ENCODE assay signal across 8 cellular contexts in genomic region chr3:4824948-4825325, GRCh38.
DNase-seq lines count a peak whose midpoint lies in the region; ATAC-seq and TF ChIP-seq lines count a peak whose summit lies in the region.

No MANE protein-coding gene starts in this region.

- no peaks in the 10 kb centered on the region for H3K9me2 ChIP-seq in GM23338 (ENCODE audit: insufficient read depth)

- H3K27ac Mint-ChIP-seq in GM23338 (no peak overlapping the region), endodermal cell (no peak overlapping the region)

- H2AFZ ChIP-seq in GM23338 = no peak overlapping the region

- no peak overlapping the region for H3K4me2 ChIP-seq in GM23338

- no peak for ATAC-seq in GM23338

- H3K4me1 Mint-ChIP-seq in GM23338 (peaks cover 18% of the 10 kb centered on the region), endodermal cell (peaks cover 23% of the 10 kb centered on the region)

- H3K9ac ChIP-seq in endodermal cell (ENCODE audit: extremely low read depth, low read length, poor library complexity, severe bottlenecking) = no peak overlapping the region

- 22% methylated on average over 3 of the region's 3 CpGs for WGBS in esophagus muscularis mucosa
- WGBS in endodermal cell (ENCODE audit: insufficient coverage in 1 of 2, insufficient read length in 1 of 2), 2 experiments = 0 to 54% methylated on average over 1 to 3 of the region's 3 CpGs

- H3K27ac ChIP-seq in SJCRH30 (0 out of 2 replicates have a peak overlapping the region, but pooled peaks have one; percentile 5), esophagus muscularis mucosa (replicated peaks in 1 of 4) (peak overlapping the region; percentile 74 to 82 (median 80)), GM23338 (ENCODE audit: low read depth) (no peak overlapping the region), endodermal cell (ENCODE audit: low read depth, low read length) (no peak overlapping the region)

- H3K4me3 Mint-ChIP-seq in GM23338 (no peak overlapping the region), endodermal cell (no peak overlapping the region)

- H3K36me3 ChIP-seq in SJCRH30 (no peaks in the 10 kb centered on the region; the same call in 1 of the 2 replicates), esophagus muscularis mucosa (peaks cover 10 to 42% (median 23%) of the 10 kb centered on the region in 4 donors), GM23338 (ENCODE audit: insufficient read depth) (no peaks in the 10 kb centered on the region), endodermal cell (ENCODE audit: control insufficient read depth, insufficient read depth, low read length) (no peaks in the 10 kb centered on the region)

- H3F3A ChIP-seq in GM23338 (replicated peaks; ENCODE audit: low read depth) = no peaks in the 10 kb centered on the region

- H3K9me3 ChIP-seq in SJCRH30 (replicated peaks) (no peaks in the 10 kb centered on the region; the same call in 1 of the 2 replicates), esophagus muscularis mucosa (no peaks in the 10 kb centered on the region), endodermal cell (ENCODE audit: control insufficient read depth, low read length) (no peaks in the 10 kb centered on the region)

- H3K36me3 Mint-ChIP-seq in GM23338 (ENCODE audit: low read depth) (peaks cover 3% of the 10 kb centered on the region; the same call in 1 of the 3 replicates), endodermal cell (ENCODE audit: low read depth) (no peaks in the 10 kb centered on the region)

- H4K20me1 ChIP-seq in GM23338 (replicated peaks; ENCODE audit: insufficient read depth) = no peaks in the 10 kb centered on the region

- H3K9me3 Mint-ChIP-seq in GM23338 = no peaks in the 10 kb centered on the region
- H3K9me3 Mint-ChIP-seq in endodermal cell = no peaks in the 10 kb centered on the region

- H3K4me1 ChIP-seq in SJCRH30 = peaks cover 21% of the 10 kb centered on the region
- peaks cover 48 to 58% (median 56%) of the 10 kb centered on the region in 4 donors for H3K4me1 ChIP-seq in esophagus muscularis mucosa
- H3K4me1 ChIP-seq in GM23338 (ENCODE audit: insufficient read depth) = peaks cover 9% of the 10 kb centered on the region
- H3K4me1 ChIP-seq in endodermal cell (ENCODE audit: control insufficient read depth, insufficient read depth, low read length) = peaks cover 11% of the 10 kb centered on the region

- TF ChIP-seq CTCF in esophagus muscularis mucosa (IDR thresholded peaks at IDR 0.05) (no peak), GM23338 (conservative IDR thresholded peaks at IDR 0.05; ENCODE audit: low read depth in 2 of 2) (no peak), endodermal cell (conservative IDR thresholded peaks at IDR 0.05) (no peak)

- H3K27me3 Mint-ChIP-seq in GM23338 (ENCODE audit: insufficient read depth, low read depth, poor library complexity) (no peaks in the 10 kb centered on the region), endodermal cell (ENCODE audit: insufficient read depth) (peaks cover 80% of the 10 kb centered on the region)

- H3K4me3 ChIP-seq in SJCRH30 (no peak overlapping the region), esophagus muscularis mucosa (no peak overlapping the region), skeletal muscle cell (ENCODE audit: low read depth, low read length) (no peak overlapping the region), GM23338 (no peak overlapping the region), endodermal cell (ENCODE audit: low read length) (no peak overlapping the region)

- no peak for TF ChIP-seq POLR2A in esophagus muscularis mucosa (IDR thresholded peaks at IDR 0.05; ENCODE audit: low read depth)

- intact Hi-C loops in esophagus muscularis mucosa (cut with DNase I) (loop anchor here (5.0 kb wide), 2 partner anchors 152 to 202 kb away; partner anchors contain the start of gene BHLHE40), posterior vena cava (cut with DNase I) (loop anchor here in 1 of 2 donors (5.0 kb wide), 1 partner anchor 152 kb away; the partner anchor contains the start of gene BHLHE40)

- DNase-seq in GM04504 (ENCODE audit: low read depth) = peak; percentile 39
- DNase-seq in SJCRH30 = no peak
- DNase-seq in esophagus muscularis mucosa (ENCODE audit: extremely low spot score) = no peak
- DNase-seq in skeletal muscle cell (ENCODE audit: low read depth) = peak; percentile 55
- no peak for DNase-seq in GM23338 (ENCODE audit: low spot score)
- DNase-seq in endodermal cell = no peak
- no peak for DNase-seq in posterior vena cava (ENCODE audit: low spot score)
- no peak for DNase-seq in stimulated activated CD8-positive, alpha-beta memory T cell treated with anti-CD3 and anti-CD28 coated beads, Interleukin-4, amount 100 ng/mL, for 48 hours

- no peak for TF ChIP-seq EP300 in esophagus muscularis mucosa (IDR thresholded peaks at IDR 0.05)

- H3K27me3 ChIP-seq in SJCRH30 (no peaks in the 10 kb centered on the region), esophagus muscularis mucosa (no peaks in the 10 kb centered on the region), GM23338 (ENCODE audit: insufficient read depth) (no peaks in the 10 kb centered on the region), endodermal cell (ENCODE audit: control insufficient read depth, insufficient read depth, low read length, poor library complexity, severe bottlenecking) (peaks cover 78% of the 10 kb centered on the region)

- H3K79me2 ChIP-seq in GM23338 (replicated peaks; ENCODE audit: insufficient read depth) = no peaks in the 10 kb centered on the region

TF ChIP-seq in GM23338, 12 proteins besides CTCF, POLR2A, EP300 and RAD21:
- TF ChIP-seq EZH2 (IDR thresholded peaks at IDR 0.05; ENCODE audit: low read depth, unreplicated experiment) (no peak), ZNF331 (CRISPR knock-in tag; IDR thresholded peaks at IDR 0.05; ENCODE audit: low read depth) (no peak), EZH2phosphoT487 (IDR thresholded peaks at IDR 0.05; ENCODE audit: unreplicated experiment) (no peak), POLR2AphosphoS5 (IDR thresholded peaks at IDR 0.05; ENCODE audit: low read depth) (no peak), REST (IDR thresholded peaks at IDR 0.05; ENCODE audit: unreplicated experiment) (no peak), NANOG (IDR thresholded peaks at IDR 0.05; ENCODE audit: borderline replicate concordance) (no peak)

Comparison
In these comparisons a context has a peak if more than half of its experiments do, and no peak if none do; other contexts are left out.
1. DNase-seq: peak in GM04504 (single experiment) and skeletal muscle cell (single experiment); none in SJCRH30 (0 of 2), esophagus muscularis mucosa (single experiment), GM23338 (single experiment), endodermal cell (single experiment), posterior vena cava (single experiment) and stimulated activated CD8-positive, alpha-beta memory T cell treated with anti-CD3 and anti-CD28 coated beads, Interleukin-4, amount 100 ng/mL, for 48 hours (single experiment).
2. H3K27ac ChIP-seq: peak in SJCRH30 (single experiment) and esophagus muscularis mucosa (4 of 4); none in GM23338 (single experiment) and endodermal cell (single experiment).